ENCODE assay signal across 8 cellular contexts in genomic region chr14:101927859-101928258, GRCh38. TPM values are rescaled to one million over a fixed set of nuclear protein-coding genes. Genes with fewer than 3 reads are reported as not detected.
A peak's percentile ranks its signal among the peaks of the same experiment; 100 is the strongest.
DNase-seq lines count a peak whose midpoint lies in the region; ATAC-seq and TF ChIP-seq lines count a peak whose summit lies in the region.

No MANE protein-coding gene starts in this region.

- peaks cover 0 to 2% (median 1%) of the 10 kb centered on the region in 3 donors for H3K27me3 Mint-ChIP-seq in CD14-positive monocyte (ENCODE audit: low read depth in 3 of 3)
- peaks cover 6% of the 10 kb centered on the region for H3K27me3 Mint-ChIP-seq in neural progenitor cell (ENCODE audit: insufficient read depth, low read depth)

- H3K36me3 ChIP-seq in fibroblast of lung (ENCODE audit: control insufficient read depth, insufficient read depth, low read length) (no peaks in the 10 kb centered on the region), neural progenitor cell (no peaks in the 10 kb centered on the region)

- H3K4me1 Mint-ChIP-seq in CD14-positive monocyte, result peaks cover 9% of the 10 kb centered on the region
- no peaks in the 10 kb centered on the region for H3K4me1 Mint-ChIP-seq in neural progenitor cell

- H3K27ac ChIP-seq in fibroblast of lung (ENCODE audit: insufficient read depth, low read length), result peak overlapping the region; percentile 85
- H3K27ac ChIP-seq in neural progenitor cell, result no peak overlapping the region

- TF ChIP-seq CTCF in CD14-positive monocyte (IDR thresholded peaks at IDR 0.05), result no peak
- TF ChIP-seq CTCF in fibroblast of lung (conservative IDR thresholded peaks at IDR 0.05 in 1 of 2, IDR thresholded peaks at IDR 0.05 in 1 of 2; ENCODE audit: low read depth in 1 of 2, low read length in 2 of 2), result no peak
- no peak for TF ChIP-seq CTCF in neural progenitor cell (IDR thresholded peaks at IDR 0.05)

- H3K4me3 ChIP-seq in fibroblast of lung (replicated peaks in 1 of 4; ENCODE audit: control extremely low read depth in 1 of 4, insufficient read depth in 1 of 4, low read depth in 3 of 4, low read length in 4 of 4), result no peak overlapping the region
- H3K4me3 ChIP-seq in neural progenitor cell, result no peak overlapping the region

- H2AFZ ChIP-seq in fibroblast of lung (ENCODE audit: low read length), result no peak overlapping the region
- no peak overlapping the region for H2AFZ ChIP-seq in neural progenitor cell (replicated peaks)

- no peaks in the 10 kb centered on the region for H4K20me1 ChIP-seq in fibroblast of lung (ENCODE audit: control insufficient read depth, extremely low read depth, insufficient read depth, low read length)
- H4K20me1 ChIP-seq in neural progenitor cell (ENCODE audit: low read depth), result no peaks in the 10 kb centered on the region

- H3K27me3 ChIP-seq in fibroblast of lung (ENCODE audit: control insufficient read depth, insufficient read depth, low read length) (no peaks in the 10 kb centered on the region), neural progenitor cell (no peaks in the 10 kb centered on the region)

- peak overlapping the region; percentile 68 for H3K4me2 ChIP-seq in fibroblast of lung (ENCODE audit: extremely low read depth, insufficient read depth, low read length)
- no peak overlapping the region for H3K4me2 ChIP-seq in neural progenitor cell

- H3K4me1 ChIP-seq in fibroblast of lung (ENCODE audit: control insufficient read depth, extremely low read depth, insufficient read depth, low read length) (peaks cover 11% of the 10 kb centered on the region), neural progenitor cell (no peaks in the 10 kb centered on the region)

- no peaks in the 10 kb centered on the region for H3K79me2 ChIP-seq in fibroblast of lung (ENCODE audit: control insufficient read depth, insufficient read depth, low read length)
- no peaks in the 10 kb centered on the region for H3K79me2 ChIP-seq in neural progenitor cell (ENCODE audit: low read depth)

- intact Hi-C loops in CD14-positive monocyte (cut with micrococcal nuclease), result no loop called here

- no peak overlapping the region for H3K9ac ChIP-seq in fibroblast of lung (ENCODE audit: insufficient read depth, low read length)
- no peak overlapping the region for H3K9ac ChIP-seq in neural progenitor cell

- no peaks in the 10 kb centered on the region for H3K9me3 ChIP-seq in fibroblast of lung (ENCODE audit: control insufficient read depth, insufficient read depth, low read depth, low read length)
- no peaks in the 10 kb centered on the region for H3K9me3 ChIP-seq in neural progenitor cell (ENCODE audit: low read depth)

- H3K36me3 Mint-ChIP-seq in CD14-positive monocyte (peaks cover 29 to 40% of the 10 kb centered on the region in 2 donors), neural progenitor cell (peaks cover 3% of the 10 kb centered on the region)

- peak overlapping the region in 4 of 7 donors; percentile 25 to 50 (median 44) for H3K27ac Mint-ChIP-seq in CD14-positive monocyte
- H3K27ac Mint-ChIP-seq in neural progenitor cell, result no peak overlapping the region

- no peak for ATAC-seq in HG03039 (IDR thresholded peaks at IDR 0.05; ENCODE audit: unreplicated experiment)
- no peak for ATAC-seq in HG03045 (IDR thresholded peaks at IDR 0.05; ENCODE audit: unreplicated experiment)

- DNase-seq in CD14-positive monocyte (ENCODE audit: low spot score), result peak; percentile 86
- peak; percentile 71 for DNase-seq in OCI-M1 (lab: John Stamatoyannopoulos, UW)
- peak; percentile 92 to 98 for DNase-seq in fibroblast of lung (ENCODE audit: low read depth in 2 of 2)
- DNase-seq in pons (ENCODE audit: low spot score), result peak; percentile 23
- no peak for DNase-seq in neural progenitor cell (ENCODE audit: low spot score)
- no peak for DNase-seq in cerebellum (ENCODE audit: low spot score)

- no peaks in the 10 kb centered on the region for H3F3A ChIP-seq in neural progenitor cell (ENCODE audit: low read depth)

- H3K9me3 Mint-ChIP-seq in CD14-positive monocyte (peaks cover 0 to 3% (median 0%) of the 10 kb centered on the region in 7 donors), neural progenitor cell (no peaks in the 10 kb centered on the region)

- no peak overlapping the region for H3K4me3 Mint-ChIP-seq in CD14-positive monocyte
- no peak overlapping the region for H3K4me3 Mint-ChIP-seq in neural progenitor cell

RNA-seq across cellular contexts. Expression of gene DYNC1H1, which starts 36.5 kb away (rescaled TPM):
- polyA plus RNA-seq in CD14-positive monocyte (10 to 100 TPM; 14.7 to 23.6 TPM), fibroblast of lung (128 and 186 TPM in 2 replicates)
- total RNA-seq in fibroblast of lung (394 and 677 TPM in 2 replicates), neural progenitor cell (ENCODE audit: low replicate concordance) (237 and 309 TPM in 2 replicates), cerebellum (595 TPM)
- polyA plus RNA-seq in fibroblast of lung (2012), result 362 and 387 TPM in 2 replicates
- polyA minus RNA-seq in fibroblast of lung (ENCODE audit: low replicate concordance), result 1,364 and 1,482 TPM in 2 replicates

Comparison
In these comparisons a context has a peak if more than half of its experiments do, and no peak if none do; other contexts are left out.
1. DNase-seq: peak in CD14-positive monocyte (single experiment), OCI-M1 (single experiment), fibroblast of lung (2 of 2) and pons (single experiment); none in neural progenitor cell (single experiment) and cerebellum (single experiment).